22 cellular contexts compared by ENCODE assay signal in genomic region chr9:1768561-1768960, GRCh38.
DNase-seq lines count a peak whose midpoint lies in the region; ATAC-seq, FAIRE-seq and TF ChIP-seq lines count a peak whose summit lies in the region.
"Had no signal": no experiment of that assay in that cellular context is flagged by ENCODE, and none has a peak within 500 bp of the region (broad histone marks: within the 10 kb centered on the region; RNA-seq: fewer than 3 reads in every experiment).

No MANE protein-coding gene starts in this region.

- POLR2A ChIA-PET in GM12878 (lab: Charles Lee) = no interaction called here

- H3K4me3 ChIP-seq in BLaER1 treated with 17β-estradiol and CSF1 and Interleukin-3, amounts not matched to agents 10 nM and 100 nM = no peak overlapping the region
- H3K4me3 ChIP-seq in GM12878 = no peak overlapping the region
- H3K4me3 ChIP-seq: GM23338 had no signal

- no peaks in the 10 kb centered on the region for H3K79me2 ChIP-seq in GM12878 (ENCODE audit: control insufficient read depth, insufficient read depth, low read length)

- H3K36me3 ChIP-seq in BLaER1 treated with 17β-estradiol and CSF1 and Interleukin-3, amounts not matched to agents 10 nM and 100 nM = no peaks in the 10 kb centered on the region
- H3K36me3 ChIP-seq in GM12878 (ENCODE audit: control insufficient read depth in 2 of 2, insufficient read depth in 2 of 2, low read length in 1 of 2) = no peaks in the 10 kb centered on the region
- H3K36me3 ChIP-seq: BE2C had no signal

- H4K20me1 ChIP-seq in BLaER1 treated with 17β-estradiol and CSF1 and Interleukin-3, amounts not matched to agents 10 nM and 100 nM = no peaks in the 10 kb centered on the region
- H4K20me1 ChIP-seq in GM12878 (ENCODE audit: control insufficient read depth, insufficient read depth) = no peaks in the 10 kb centered on the region

- no peak for TF ChIP-seq CTCF in GM12878 (IDR thresholded peaks at IDR 0.05 in 2 of 3, conservative IDR thresholded peaks at IDR 0.05 in 1 of 3; ENCODE audit: control insufficient read depth in 2 of 3, extremely low read depth in 1 of 3, insufficient read depth in 1 of 3, low read depth in 3 of 3, low read length in 3 of 3)

- no peaks in the 10 kb centered on the region for H3K27me3 ChIP-seq in BLaER1 treated with 17β-estradiol and CSF1 and Interleukin-3, amounts not matched to agents 10 nM and 100 nM
- no peaks in the 10 kb centered on the region for H3K27me3 ChIP-seq in GM12878 (replicated peaks in 1 of 2; ENCODE audit: control insufficient read depth in 2 of 2, insufficient read depth in 2 of 2, low read length in 1 of 2)
- H3K27me3 ChIP-seq: BE2C had no signal

- H3K9me3 ChIP-seq in BLaER1 treated with 17β-estradiol and CSF1 and Interleukin-3, amounts not matched to agents 10 nM and 100 nM (replicated peaks in 1 of 11) = peaks cover 0 to 5% (median 0%) of the 10 kb centered on the region in 11 experiments; a peak in 4 of 22 replicates
- peaks cover 3% of the 10 kb centered on the region; the same call in 2 of the 3 replicates for H3K9me3 ChIP-seq in GM12878 (replicated peaks; ENCODE audit: control insufficient read depth, insufficient read depth, low read length)
- H3K9me3 ChIP-seq: BE2C, Caco-2 had no signal

- CTCF ChIA-PET in GM12878 (lab: Yijun Ruan, JAX) = interaction anchor here (1.4 kb wide), 1 partner anchor 32 kb away, joined by 3 read pairs; no protein-coding TSS in a partner anchor

- H3K4me1 ChIP-seq in BLaER1 treated with 17β-estradiol and CSF1 and Interleukin-3, amounts not matched to agents 10 nM and 100 nM = peaks cover 0 to 9% (median 6%) of the 10 kb centered on the region in 10 experiments; a peak in 10 of 20 replicates
- no peaks in the 10 kb centered on the region for H3K4me1 ChIP-seq in GM12878 (ENCODE audit: control insufficient read depth, insufficient read depth, low read length)
- H3K4me1 ChIP-seq: BE2C, Caco-2 had no signal

- no TSS peak for BruUV-seq in GM12878 (replicated peaks; lab: Mats Ljungman, UMichigan)

- RAD21 ChIA-PET in GM12878 (lab: Charles Lee; ENCODE audit: unreplicated experiment) = no interaction called here

- no peak for TF ChIP-seq EP300 in GM12878 (IDR thresholded peaks at IDR 0.05; ENCODE audit: borderline replicate concordance in 1 of 2, control insufficient read depth in 1 of 2, low read depth in 2 of 2, low read length in 2 of 2)

- TF ChIP-seq RAD21 in GM12878 (IDR thresholded peaks at IDR 0.05; ENCODE audit: insufficient read depth, low read depth, low read length) = no peak

- H3K9ac ChIP-seq in BLaER1 treated with 17β-estradiol and CSF1 and Interleukin-3, amounts not matched to agents 10 nM and 100 nM = no peak overlapping the region
- no peak overlapping the region for H3K9ac ChIP-seq in GM12878 (ENCODE audit: control insufficient read depth, insufficient read depth, low read length)

- SMC1A ChIA-PET in GM12878 (lab: Charles Lee; ENCODE audit: uncharacterized antibody, unreplicated experiment) = no interaction called here

- in situ Hi-C loops in GM12878 (cut with MboI) = no loop called here

- DNase-seq in NCI-H2171 treated with DMSO at 0.1 percent for 48 hours (lab: John Stamatoyannopoulos, UW) (peak; percentile 77), NCI-H2171 (lab: John Stamatoyannopoulos, UW) (no peak), GM12878 (ENCODE audit: low read depth, low spot score) (no peak), NCI-H526 (lab: John Stamatoyannopoulos, UW) (no peak)
- DNase-seq: ACHN; AML-193; BE2C; Caco-2; CD4-positive, CD25-positive, alpha-beta regulatory T cell; CD8-positive, alpha-beta T cell; DMS153; DND-41; H9 had no signal

- WGBS in GM12878 (ENCODE audit: insufficient coverage, insufficient replicate concordance, low lambda C conversion rate, missing lambda C conversion rate) = 86% methylated on average over 3 of the region's 3 CpGs

- ATAC-seq in GM12878 = no peak
- no peak for ATAC-seq in GM19467 (IDR thresholded peaks at IDR 0.05; ENCODE audit: unreplicated experiment)
- ATAC-seq in GM19035 (IDR thresholded peaks at IDR 0.05; ENCODE audit: unreplicated experiment) = no peak
- ATAC-seq: CD8-positive, alpha-beta T cell; GM23338; HCT116 had no signal

- TF ChIP-seq POLR2A in GM12878 (IDR thresholded peaks at IDR 0.05; ENCODE audit: low read depth, low read length) = no peak

- H3K4me2 ChIP-seq in BLaER1 treated with 17β-estradiol and CSF1 and Interleukin-3, amounts not matched to agents 10 nM and 100 nM = peak overlapping the region in 6 of 11 experiments; percentile 2 to 39 (median 21); a peak in 8 of 22 replicates
- no peak overlapping the region for H3K4me2 ChIP-seq in GM12878 (ENCODE audit: control insufficient read depth, insufficient read depth)
- H3K4me2 ChIP-seq: GM23338 had no signal

- peak; percentile 18 for FAIRE-seq in GM12878 (lab: Jason Lieb, UNC)
- FAIRE-seq: A204.1, G401.6 had no signal

- no peak overlapping the region for H3K27ac ChIP-seq in BLaER1 treated with 17β-estradiol and CSF1 and Interleukin-3, amounts not matched to agents 10 nM and 100 nM
- no peak overlapping the region for H3K27ac ChIP-seq in GM12878 (ENCODE audit: control insufficient read depth, insufficient read depth)
- H3K27ac ChIP-seq: 22Rv1, C4-2B had no signal

- intact Hi-C loops in GM12878 (cut with micrococcal nuclease; ENCODE audit: unreplicated experiment) = no loop called here

- no peak overlapping the region for H2AFZ ChIP-seq in GM12878 (ENCODE audit: control insufficient read depth, low read depth, low read length)
- H2AFZ ChIP-seq: GM23338 had no signal

TF ChIP-seq in GM12878, 131 proteins besides CTCF, POLR2A, EP300 and RAD21 (continues in another document):
- TF ChIP-seq, protein P1, sequence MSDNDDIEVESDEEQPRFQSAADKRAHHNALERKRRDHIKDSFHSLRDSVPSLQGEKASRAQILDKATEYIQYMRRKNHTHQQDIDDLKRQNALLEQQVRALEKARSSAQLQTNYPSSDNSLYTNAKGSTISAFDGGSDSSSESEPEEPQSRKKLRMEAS (IDR thresholded peaks at IDR 0.05; ENCODE audit: low read depth, low read length) = no peak
- TF ChIP-seq TCF12 (IDR thresholded peaks at IDR 0.05; ENCODE audit: low read depth, low read length) = no peak
- no peak for TF ChIP-seq SP1 (IDR thresholded peaks at IDR 0.05; ENCODE audit: low read depth, low read length)
- no peak for TF ChIP-seq BCL11A (IDR thresholded peaks at IDR 0.05; ENCODE audit: low read depth, low read length)
- TF ChIP-seq, protein P2, sequence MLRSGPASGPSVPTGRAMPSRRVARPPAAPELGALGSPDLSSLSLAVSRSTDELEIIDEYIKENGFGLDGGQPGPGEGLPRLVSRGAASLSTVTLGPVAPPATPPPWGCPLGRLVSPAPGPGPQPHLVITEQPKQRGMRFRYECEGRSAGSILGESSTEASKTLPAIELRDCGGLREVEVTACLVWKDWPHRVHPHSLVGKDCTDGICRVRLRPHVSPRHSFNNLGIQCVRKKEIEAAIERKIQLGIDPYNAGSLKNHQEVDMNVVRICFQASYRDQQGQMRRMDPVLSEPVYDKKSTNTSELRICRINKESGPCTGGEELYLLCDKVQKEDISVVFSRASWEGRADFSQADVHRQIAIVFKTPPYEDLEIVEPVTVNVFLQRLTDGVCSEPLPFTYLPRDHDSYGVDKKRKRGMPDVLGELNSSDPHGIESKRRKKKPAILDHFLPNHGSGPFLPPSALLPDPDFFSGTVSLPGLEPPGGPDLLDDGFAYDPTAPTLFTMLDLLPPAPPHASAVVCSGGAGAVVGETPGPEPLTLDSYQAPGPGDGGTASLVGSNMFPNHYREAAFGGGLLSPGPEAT (IDR thresholded peaks at IDR 0.05; ENCODE audit: low read depth) = no peak
- TF ChIP-seq NRF1 (conservative IDR thresholded peaks at IDR 0.05; ENCODE audit: low read depth, low read length) = no peak
- TF ChIP-seq, protein P3, sequence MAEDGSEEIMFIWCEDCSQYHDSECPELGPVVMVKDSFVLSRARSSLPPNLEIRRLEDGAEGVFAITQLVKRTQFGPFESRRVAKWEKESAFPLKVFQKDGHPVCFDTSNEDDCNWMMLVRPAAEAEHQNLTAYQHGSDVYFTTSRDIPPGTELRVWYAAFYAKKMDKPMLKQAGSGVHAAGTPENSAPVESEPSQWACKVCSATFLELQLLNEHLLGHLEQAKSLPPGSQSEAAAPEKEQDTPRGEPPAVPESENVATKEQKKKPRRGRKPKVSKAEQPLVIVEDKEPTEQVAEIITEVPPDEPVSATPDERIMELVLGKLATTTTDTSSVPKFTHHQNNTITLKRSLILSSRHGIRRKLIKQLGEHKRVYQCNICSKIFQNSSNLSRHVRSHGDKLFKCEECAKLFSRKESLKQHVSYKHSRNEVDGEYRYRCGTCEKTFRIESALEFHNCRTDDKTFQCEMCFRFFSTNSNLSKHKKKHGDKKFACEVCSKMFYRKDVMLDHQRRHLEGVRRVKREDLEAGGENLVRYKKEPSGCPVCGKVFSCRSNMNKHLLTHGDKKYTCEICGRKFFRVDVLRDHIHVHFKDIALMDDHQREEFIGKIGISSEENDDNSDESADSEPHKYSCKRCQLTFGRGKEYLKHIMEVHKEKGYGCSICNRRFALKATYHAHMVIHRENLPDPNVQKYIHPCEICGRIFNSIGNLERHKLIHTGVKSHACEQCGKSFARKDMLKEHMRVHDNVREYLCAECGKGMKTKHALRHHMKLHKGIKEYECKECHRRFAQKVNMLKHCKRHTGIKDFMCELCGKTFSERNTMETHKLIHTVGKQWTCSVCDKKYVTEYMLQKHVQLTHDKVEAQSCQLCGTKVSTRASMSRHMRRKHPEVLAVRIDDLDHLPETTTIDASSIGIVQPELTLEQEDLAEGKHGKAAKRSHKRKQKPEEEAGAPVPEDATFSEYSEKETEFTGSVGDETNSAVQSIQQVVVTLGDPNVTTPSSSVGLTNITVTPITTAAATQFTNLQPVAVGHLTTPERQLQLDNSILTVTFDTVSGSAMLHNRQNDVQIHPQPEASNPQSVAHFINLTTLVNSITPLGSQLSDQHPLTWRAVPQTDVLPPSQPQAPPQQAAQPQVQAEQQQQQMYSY (CRISPR knock-in tag; IDR thresholded peaks at IDR 0.05) = no peak
